15 cellular contexts compared by ENCODE assay signal in the genomic region with DNA sequence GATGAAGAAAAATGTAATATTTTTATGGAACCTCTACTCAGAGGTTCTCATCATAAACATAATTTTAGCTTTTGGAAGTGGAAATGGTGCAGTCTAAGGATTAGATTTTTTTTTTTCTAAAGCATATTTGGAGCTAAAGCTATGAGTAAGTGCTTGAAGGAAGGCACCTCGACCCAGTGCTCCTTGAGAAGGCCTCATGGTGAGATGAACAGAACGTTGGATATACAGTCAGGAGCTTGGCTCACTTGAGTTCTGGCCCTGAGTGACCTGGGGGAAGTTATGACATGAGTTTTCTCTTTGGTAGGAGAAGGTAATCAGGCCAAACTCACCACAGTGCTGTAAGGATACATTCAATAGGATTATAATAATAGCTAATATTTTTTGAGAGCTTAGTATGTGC.
DNase-seq lines count a peak whose midpoint lies in the region; ATAC-seq, FAIRE-seq and TF ChIP-seq lines count a peak whose summit lies in the region.
"Had no signal": no experiment of that assay in that cellular context is flagged by ENCODE, and none has a peak within 500 bp of the region (broad histone marks: within the 10 kb centered on the region; RNA-seq: fewer than 3 reads in every experiment).

No MANE protein-coding gene starts in this region.

- H3K4me3 ChIP-seq in right lobe of liver (no peak overlapping the region), HepG2 (replicated peaks in 1 of 3; ENCODE audit: insufficient read depth in 1 of 3, low read depth in 2 of 3, low read length in 3 of 3) (no peak overlapping the region), heart right ventricle (no peak overlapping the region), body of pancreas (no peak overlapping the region), WERI-Rb-1 (ENCODE audit: low read depth, low read length) (no peak overlapping the region)

- H3K27ac ChIP-seq in right lobe of liver (peak overlapping the region in 2 of 3 donors; percentile 5 to 53), HepG2 (ENCODE audit: extremely low read length, insufficient read depth, low read length) (no peak overlapping the region), heart right ventricle (peak overlapping the region in 7 of 10 donors; percentile 26 to 81 (median 75)), body of pancreas (no peak overlapping the region), WERI-Rb-1 (no peak overlapping the region)

- POLR2A ChIA-PET in HepG2 (lab: Yijun Ruan, JAX), result no interaction called here

- H3K27me3 ChIP-seq in right lobe of liver, result no peaks in the 10 kb centered on the region
- H3K27me3 ChIP-seq in HepG2 (ENCODE audit: control insufficient read depth in 1 of 2, insufficient read depth in 2 of 2, low read length in 2 of 2), result 0 out of 5 replicates have a peak, but pooled peaks cover 0 to 7% of the 10 kb centered on the region in 2 experiments
- H3K27me3 ChIP-seq in heart right ventricle, result no peaks in the 10 kb centered on the region
- H3K27me3 ChIP-seq in body of pancreas, result no peaks in the 10 kb centered on the region
- no peaks in the 10 kb centered on the region for H3K27me3 ChIP-seq in WERI-Rb-1 (ENCODE audit: insufficient read depth, low read depth, severe bottlenecking)

- FAIRE-seq in HepG2 (lab: Jason Lieb, UNC), result no peak
- FAIRE-seq in GM12891 (lab: Jason Lieb, UNC), result no peak
- FAIRE-seq: A204.1 had no signal

- no peak for TF ChIP-seq POLR2A in right lobe of liver (IDR thresholded peaks at IDR 0.05)
- TF ChIP-seq POLR2A in HepG2 (IDR thresholded peaks at IDR 0.05; ENCODE audit: insufficient read depth in 1 of 2, low read depth in 2 of 2, low read length in 2 of 2), result no peak
- no peak for TF ChIP-seq POLR2A in body of pancreas (IDR thresholded peaks at IDR 0.05)
- TF ChIP-seq POLR2A in GM12891 (IDR thresholded peaks at IDR 0.05; ENCODE audit: low read depth, low read length), result no peak

- no TSS peak for BruUV-seq in HepG2 (replicated peaks; lab: Mats Ljungman, UMichigan)

- no peak overlapping the region for H3K4me2 ChIP-seq in HepG2 (ENCODE audit: low read depth, low read length)

- TF ChIP-seq CTCF in right lobe of liver (IDR thresholded peaks at IDR 0.05) (no peak), HepG2 (CRISPR knock-in tag; IDR thresholded peaks at IDR 0.05) (no peak), heart right ventricle (IDR thresholded peaks at IDR 0.05) (no peak), glutamatergic neuron (IDR thresholded peaks at IDR 0.05; ENCODE audit: partially characterized antibody, unreplicated experiment) (no peak), body of pancreas (IDR thresholded peaks at IDR 0.05) (no peak), WERI-Rb-1 (IDR thresholded peaks at IDR 0.05; ENCODE audit: low read depth, low read length) (no peak)

- no peaks in the 10 kb centered on the region for H3K36me3 ChIP-seq in right lobe of liver
- no peaks in the 10 kb centered on the region for H3K36me3 ChIP-seq in HepG2 (replicated peaks in 1 of 2; ENCODE audit: control insufficient read depth in 1 of 2, insufficient read depth in 2 of 2, low read length in 2 of 2)
- no peaks in the 10 kb centered on the region for H3K36me3 ChIP-seq in heart right ventricle
- H3K36me3 ChIP-seq in body of pancreas (replicated peaks in 1 of 2; ENCODE audit: insufficient read depth in 1 of 2, low read depth in 2 of 2), result no peaks in the 10 kb centered on the region
- no peaks in the 10 kb centered on the region for H3K36me3 ChIP-seq in WERI-Rb-1

- DNase-seq in right lobe of liver (no peak), HepG2 (ENCODE audit: low spot score) (no peak), heart right ventricle (no peak), sciatic nerve (ENCODE audit: low spot score) (no peak), glutamatergic neuron (no peak), body of pancreas (no peak), GM12891 (ENCODE audit: insufficient read length, low spot score) (no peak), WERI-Rb-1 (no peak)
- DNase-seq: CD8-positive, alpha-beta memory T cell; NCI-H1048; NCI-H345; stimulated activated CD4-positive, alpha-beta T cell treated with anti-CD3 and anti-CD28 coated beads, Interleukin-4, amount 100 ng/mL, for 4 hours had no signal

- H3K27me3 Mint-ChIP-seq in glutamatergic neuron (ENCODE audit: unreplicated experiment), result no peaks in the 10 kb centered on the region

- WGBS in right lobe of liver (ENCODE audit: insufficient coverage, low coverage, low lambda C conversion rate, missing lambda C conversion rate), result 25% methylated on average over 2 of the region's 2 CpGs
- 0% methylated on average over 2 of the region's 2 CpGs for WGBS in HepG2 (ENCODE audit: low lambda C conversion rate)
- WGBS in heart right ventricle, 2 donors, result 25 to 46% methylated on average over 2 of the region's 2 CpGs
- WGBS in body of pancreas, 2 donors, result 38 to 47% methylated on average over 2 of the region's 2 CpGs

- in situ Hi-C loops in HepG2 (cut with HindIII; ENCODE audit: extremely low pct_ligation_motif_present, low pct_unique_long_range_greater_than_20kb), result no loop called here

- no peaks in the 10 kb centered on the region for H3K9me3 ChIP-seq in right lobe of liver
- H3K9me3 ChIP-seq in HepG2 (ENCODE audit: low read length), result no peaks in the 10 kb centered on the region
- peaks cover 0 to 16% (median 0%) of the 10 kb centered on the region in 11 donors for H3K9me3 ChIP-seq in heart right ventricle
- H3K9me3 ChIP-seq in body of pancreas, result no peaks in the 10 kb centered on the region
- H3K9me3 ChIP-seq in WERI-Rb-1 (ENCODE audit: severe bottlenecking), result no peaks in the 10 kb centered on the region

- CTCF ChIA-PET in HepG2 (lab: Yijun Ruan, JAX; ENCODE audit: low intra/inter-chr PET ratio, low total read pairs), result no interaction called here

- H3K4me1 ChIP-seq in right lobe of liver, result no peaks in the 10 kb centered on the region
- H3K4me1 ChIP-seq in HepG2 (ENCODE audit: insufficient read depth, low read length), result no peaks in the 10 kb centered on the region
- peaks cover 0 to 19% (median 15%) of the 10 kb centered on the region in 9 donors for H3K4me1 ChIP-seq in heart right ventricle
- no peaks in the 10 kb centered on the region for H3K4me1 ChIP-seq in body of pancreas

- no peak overlapping the region for H2AFZ ChIP-seq in HepG2 (ENCODE audit: low read length)

- H3K79me2 ChIP-seq in HepG2 (ENCODE audit: insufficient read depth, low read length), result no peaks in the 10 kb centered on the region

- peaks cover 6% of the 10 kb centered on the region for H3K4me1 Mint-ChIP-seq in glutamatergic neuron (ENCODE audit: low read depth, unreplicated experiment)
- H3K4me1 Mint-ChIP-seq: CD8-positive, alpha-beta memory T cell; stimulated activated effector memory CD8-positive, alpha-beta T cell treated with anti-CD3 and anti-CD28 coated beads, Interleukin-12 subunit alpha, Interleukin-12 subunit beta, amount 100 ng/mL, for 72 hours had no signal

- TF ChIP-seq RAD21 in HepG2 (CRISPR knock-in tag; IDR thresholded peaks at IDR 0.05), result no peak

- H3K9ac ChIP-seq in HepG2 (ENCODE audit: insufficient read depth, low read depth, low read length), result no peak overlapping the region

- intact Hi-C loops in right lobe of liver (cut with DNase I) (no loop called here), HepG2 (cut with micrococcal nuclease; ENCODE audit: unreplicated experiment) (no loop called here), heart right ventricle (cut with DNase I) (no loop called here), sciatic nerve (cut with DNase I) (no loop called here), body of pancreas (cut with DNase I) (no loop called here)

- no peaks in the 10 kb centered on the region for H4K20me1 ChIP-seq in HepG2 (ENCODE audit: insufficient read depth, low read length)

- H3K27ac Mint-ChIP-seq in glutamatergic neuron (ENCODE audit: unreplicated experiment), result no peak overlapping the region
- H3K27ac Mint-ChIP-seq: CD8-positive, alpha-beta memory T cell; stimulated activated effector memory CD8-positive, alpha-beta T cell treated with anti-CD3 and anti-CD28 coated beads, Interleukin-12 subunit alpha, Interleukin-12 subunit beta, amount 100 ng/mL, for 72 hours; WTC11 had no signal

- no peak for ATAC-seq in right lobe of liver
- ATAC-seq in HepG2, result no peak
- ATAC-seq in heart right ventricle, result peak in 4 of 8 donors; percentile 5 to 54 (median 8)
- peak; percentile 37 for ATAC-seq in sciatic nerve
- ATAC-seq in body of pancreas, result no peak
- ATAC-seq: stimulated activated effector memory CD8-positive, alpha-beta T cell treated with anti-CD3 and anti-CD28 coated beads, Interleukin-12 subunit alpha, Interleukin-12 subunit beta, amount 100 ng/mL, for 72 hours had no signal

- no peak overlapping the region for H3K4me3 Mint-ChIP-seq in glutamatergic neuron (ENCODE audit: unreplicated experiment)
- H3K4me3 Mint-ChIP-seq: CD8-positive, alpha-beta memory T cell; stimulated activated effector memory CD8-positive, alpha-beta T cell treated with anti-CD3 and anti-CD28 coated beads, Interleukin-12 subunit alpha, Interleukin-12 subunit beta, amount 100 ng/mL, for 72 hours; WTC11 had no signal

- H3K9me3 Mint-ChIP-seq in glutamatergic neuron (ENCODE audit: unreplicated experiment), result peaks cover 2% of the 10 kb centered on the region
- H3K9me3 Mint-ChIP-seq: stimulated activated effector memory CD8-positive, alpha-beta T cell treated with anti-CD3 and anti-CD28 coated beads, Interleukin-12 subunit alpha, Interleukin-12 subunit beta, amount 100 ng/mL, for 72 hours had no signal

- no peak for TF ChIP-seq EP300 in HepG2 (IDR thresholded peaks at IDR 0.05; ENCODE audit: low read depth in 2 of 2, low read length in 2 of 2)
- no peak for TF ChIP-seq EP300 in HepG2 (CRISPR knock-in tag; IDR thresholded peaks at IDR 0.05; ENCODE audit: borderline replicate concordance)

- H3K36me3 Mint-ChIP-seq in glutamatergic neuron (ENCODE audit: unreplicated experiment), result no peaks in the 10 kb centered on the region
- H3K36me3 Mint-ChIP-seq: CD8-positive, alpha-beta memory T cell; stimulated activated effector memory CD8-positive, alpha-beta T cell treated with anti-CD3 and anti-CD28 coated beads, Interleukin-12 subunit alpha, Interleukin-12 subunit beta, amount 100 ng/mL, for 72 hours; WTC11 had no signal

TF ChIP-seq in HepG2, 621 proteins besides CTCF, POLR2A, EP300 and RAD21 (continues in another document):
- no peak for TF ChIP-seq ZNF629 (CRISPR knock-in tag; conservative IDR thresholded peaks at IDR 0.05)

TF ChIP-seq in GM12891, 5 proteins besides CTCF, POLR2A, EP300 and RAD21:
- TF ChIP-seq POLR2AphosphoS5 (IDR thresholded peaks at IDR 0.05; ENCODE audit: low read depth, low read length) (no peak), POU2F2 (IDR thresholded peaks at IDR 0.05; ENCODE audit: low read depth, low read length) (no peak), SPI1 (IDR thresholded peaks at IDR 0.05; ENCODE audit: low read depth, low read length) (no peak)

Comparison
In these comparisons a context has a peak if more than half of its experiments do, and no peak if none do; other contexts are left out.
1. H3K27ac ChIP-seq: peak in right lobe of liver (2 of 3) and heart right ventricle (7 of 10); none in HepG2 (single experiment), body of pancreas (0 of 4) and WERI-Rb-1 (single experiment).